8 cellular contexts compared by ENCODE assay signal in the genomic region with DNA sequence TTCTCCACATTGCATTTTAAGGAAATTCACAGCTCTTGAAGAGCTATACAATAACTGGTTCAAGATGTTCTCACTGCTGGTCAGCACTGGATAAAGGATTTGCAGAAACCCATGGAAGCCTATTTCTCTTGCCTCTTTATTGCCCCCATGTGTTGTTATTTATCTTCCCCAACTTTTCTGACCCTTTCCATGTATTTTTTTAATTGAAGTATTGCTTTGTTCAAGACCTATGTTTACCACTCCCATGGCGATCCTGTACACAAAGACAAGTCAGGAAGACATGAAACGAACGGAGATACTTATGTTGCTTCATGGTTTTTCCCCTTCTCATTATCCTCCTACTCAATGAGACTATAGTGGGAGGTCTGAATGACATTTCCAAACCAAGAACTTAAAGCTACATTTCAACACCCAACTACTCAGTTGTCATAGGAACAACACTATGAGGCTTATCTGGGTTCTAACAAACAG.
DNase-seq lines count a peak whose midpoint lies in the region; ATAC-seq, FAIRE-seq and TF ChIP-seq lines count a peak whose summit lies in the region.

No MANE protein-coding gene starts in this region.

- H3K9me3 Mint-ChIP-seq in T-helper 1 cell treated with Interleukin-12 subunit alpha and Interleukin-12 subunit beta and Interleukin-4 antibody, amounts not matched to agents 30 μg/mL and 1 μg/mL, for 36 hours, result no peaks in the 10 kb centered on the region
- no peaks in the 10 kb centered on the region for H3K9me3 Mint-ChIP-seq in stimulated activated effector memory CD8-positive, alpha-beta T cell treated with anti-CD3 and anti-CD28 coated beads, Interleukin-12 subunit alpha, Interleukin-12 subunit beta, amount 100 ng/mL, for 72 hours

- TF ChIP-seq POLR2A in esophagus squamous epithelium (IDR thresholded peaks at IDR 0.05), result no peak

- H3K36me3 ChIP-seq in SJSA1 (peaks cover 54% of the 10 kb centered on the region), esophagus squamous epithelium (no peaks in the 10 kb centered on the region), pancreas (no peaks in the 10 kb centered on the region)

- H3K4me1 Mint-ChIP-seq in T-helper 1 cell treated with Interleukin-12 subunit alpha and Interleukin-12 subunit beta and Interleukin-4 antibody, amounts not matched to agents 30 μg/mL and 1 μg/mL, for 36 hours (ENCODE audit: low read depth), result peaks cover 61% of the 10 kb centered on the region
- peaks cover 33% of the 10 kb centered on the region for H3K4me1 Mint-ChIP-seq in stimulated activated effector memory CD8-positive, alpha-beta T cell treated with anti-CD3 and anti-CD28 coated beads, Interleukin-12 subunit alpha, Interleukin-12 subunit beta, amount 100 ng/mL, for 72 hours

- peak; percentile 37 for ATAC-seq in stimulated activated effector memory CD8-positive, alpha-beta T cell treated with anti-CD3 and anti-CD28 coated beads, Interleukin-12 subunit alpha, Interleukin-12 subunit beta, amount 100 ng/mL, for 72 hours
- no peak for ATAC-seq in pancreas

- FAIRE-seq in pancreas (lab: Jason Lieb, UNC), result no peak

- H3K36me3 Mint-ChIP-seq in T-helper 1 cell treated with Interleukin-12 subunit alpha and Interleukin-12 subunit beta and Interleukin-4 antibody, amounts not matched to agents 30 μg/mL and 1 μg/mL, for 36 hours (ENCODE audit: low read depth), result peaks cover 24% of the 10 kb centered on the region
- H3K36me3 Mint-ChIP-seq in stimulated activated effector memory CD8-positive, alpha-beta T cell treated with anti-CD3 and anti-CD28 coated beads, Interleukin-12 subunit alpha, Interleukin-12 subunit beta, amount 100 ng/mL, for 72 hours, result no peaks in the 10 kb centered on the region

- TF ChIP-seq CTCF in esophagus squamous epithelium (IDR thresholded peaks at IDR 0.05), result no peak
- no peak for TF ChIP-seq CTCF in pancreas (IDR thresholded peaks at IDR 0.05)

- intact Hi-C loops in esophagus squamous epithelium (cut with DNase I), result no loop called here
- intact Hi-C loops in pancreas (cut with DNase I), result no loop called here

- DNase-seq in T-helper 1 cell (no peak), SJSA1 (ENCODE audit: low read depth in 1 of 2, low spot score in 2 of 2) (peak in 1 of 2 experiments; percentile 65), esophagus squamous epithelium (lab: John Stamatoyannopoulos, UW) (no peak), T1000 (lab: John Stamatoyannopoulos, UW) (no peak), DMS153 treated with DMSO at 0.1 percent for 48 hours (lab: John Stamatoyannopoulos, UW; ENCODE audit: unreplicated experiment) (no peak), pancreas (no peak)
- no peak for DNase-seq in stimulated activated effector memory CD8-positive, alpha-beta T cell treated with anti-CD3 and anti-CD28 coated beads, Interleukin-12 subunit alpha, Interleukin-12 subunit beta, amount 100 ng/mL, for 72 hours (ENCODE audit: low spot score in 2 of 2)

- 0 to 60% methylated on average over 3 of the region's 3 CpGs for WGBS in esophagus squamous epithelium, 2 donors
- WGBS in pancreas, 2 donors, result 25 to 60% methylated on average over 3 of the region's 3 CpGs

- peak overlapping the region; percentile 46 for H3K4me3 ChIP-seq in SJSA1
- peak overlapping the region in 3 of 4 donors; percentile 41 to 64 (median 45) for H3K4me3 ChIP-seq in esophagus squamous epithelium
- peak overlapping the region in 1 of 4 donors; percentile 22 for H3K4me3 ChIP-seq in pancreas

- peak overlapping the region; percentile 86 for H3K4me3 Mint-ChIP-seq in T-helper 1 cell treated with Interleukin-12 subunit alpha and Interleukin-12 subunit beta and Interleukin-4 antibody, amounts not matched to agents 30 μg/mL and 1 μg/mL, for 36 hours
- no peak overlapping the region for H3K4me3 Mint-ChIP-seq in stimulated activated effector memory CD8-positive, alpha-beta T cell treated with anti-CD3 and anti-CD28 coated beads, Interleukin-12 subunit alpha, Interleukin-12 subunit beta, amount 100 ng/mL, for 72 hours

- H3K27ac Mint-ChIP-seq in T-helper 1 cell treated with Interleukin-12 subunit alpha and Interleukin-12 subunit beta and Interleukin-4 antibody, amounts not matched to agents 30 μg/mL and 1 μg/mL, for 36 hours, result peak overlapping the region; percentile 90
- H3K27ac Mint-ChIP-seq in stimulated activated effector memory CD8-positive, alpha-beta T cell treated with anti-CD3 and anti-CD28 coated beads, Interleukin-12 subunit alpha, Interleukin-12 subunit beta, amount 100 ng/mL, for 72 hours, result peak overlapping the region; percentile 99

- H3K4me1 ChIP-seq in SJSA1 (replicated peaks) (peaks cover 26% of the 10 kb centered on the region), esophagus squamous epithelium (peaks cover 0 to 79% (median 7%) of the 10 kb centered on the region in 3 donors), pancreas (peaks cover 0 to 3% (median under 1%) of the 10 kb centered on the region in 3 donors)

- no peaks in the 10 kb centered on the region for H3K9me3 ChIP-seq in SJSA1 (replicated peaks)
- no peaks in the 10 kb centered on the region for H3K9me3 ChIP-seq in esophagus squamous epithelium
- H3K9me3 ChIP-seq in pancreas, result no peaks in the 10 kb centered on the region

- H3K27ac ChIP-seq in SJSA1, result peak overlapping the region; percentile 98
- H3K27ac ChIP-seq in esophagus squamous epithelium, result peak overlapping the region in 3 of 4 donors; percentile 36 to 88 (median 85)
- H3K27ac ChIP-seq in pancreas, result peak overlapping the region in 2 of 4 donors; percentile 13 to 39

- H3K27me3 ChIP-seq in SJSA1 (replicated peaks) (no peaks in the 10 kb centered on the region), esophagus squamous epithelium (no peaks in the 10 kb centered on the region), pancreas (peaks cover 0 to 7% (median 1%) of the 10 kb centered on the region in 4 donors)

- no peaks in the 10 kb centered on the region for H3K27me3 Mint-ChIP-seq in T-helper 1 cell treated with Interleukin-12 subunit alpha and Interleukin-12 subunit beta and Interleukin-4 antibody, amounts not matched to agents 30 μg/mL and 1 μg/mL, for 36 hours (ENCODE audit: low read depth)
